In genomic region chr1:227999056-227999930, GRCh38 we compare ENCODE assay signal across 8 cellular contexts. TPM values are rescaled to one million over a fixed set of nuclear protein-coding genes. Genes with fewer than 3 reads are reported as not detected.
A peak's percentile ranks its signal among the peaks of the same experiment; 100 is the strongest.
DNase-seq lines count a peak whose midpoint lies in the region; ATAC-seq and TF ChIP-seq lines count a peak whose summit lies in the region.

No MANE protein-coding gene starts in this region.

- no peak overlapping the region for H3K27ac ChIP-seq in lower lobe of right lung

- H3K4me3 ChIP-seq in lower lobe of right lung: no peak overlapping the region

- peak; percentile 74 for ATAC-seq in GM18858 (IDR thresholded peaks at IDR 0.05; ENCODE audit: unreplicated experiment)
- ATAC-seq in HG03103 (IDR thresholded peaks at IDR 0.05; ENCODE audit: low read depth, unreplicated experiment): peak; percentile 80
- ATAC-seq in lower lobe of right lung: peak; percentile 93 to 95

- H3K4me1 ChIP-seq in lower lobe of right lung: no peaks in the 10 kb centered on the region

- intact Hi-C loops in lower lobe of right lung (cut with DNase I): no loop called here

- H3K27me3 ChIP-seq in lower lobe of right lung (ENCODE audit: low read depth): peaks cover 28% of the 10 kb centered on the region

- no peaks in the 10 kb centered on the region for H3K36me3 ChIP-seq in lower lobe of right lung

- DNase-seq in AG08396 (ENCODE audit: low spot score) (peak; percentile 88), NCI-H345 (lab: John Stamatoyannopoulos, UW) (peak; percentile 78), dermis microvascular lymphatic vessel endothelial cell (ENCODE audit: low read depth in 2 of 2) (peak; percentile 60 to 79), lower lobe of right lung (peak; percentile 80)
- DNase-seq in activated CD4-positive, alpha-beta T cell treated with anti-CD3 and anti-CD28 coated beads for 4 hours: peak; percentile 57 to 64
- peak; percentile 49 to 50 for DNase-seq in stimulated activated CD8-positive, alpha-beta memory T cell treated with anti-CD3 and anti-CD28 coated beads, Interleukin-15, amount 100 ng/mL, for 48 hours (ENCODE audit: low read depth in 2 of 2)

- TF ChIP-seq CTCF in lower lobe of right lung (IDR thresholded peaks at IDR 0.05): peak; percentile 82

- H3K9me3 ChIP-seq in lower lobe of right lung: peaks cover 13% of the 10 kb centered on the region

RNA-seq across cellular contexts. Expression of gene WNT3A, which starts 7.5 kb away (rescaled TPM):
- total RNA-seq in dermis microvascular lymphatic vessel endothelial cell (not detected in 2 replicates), lower lobe of right lung (6.0 TPM)

RNA-seq across cellular contexts. Expression of gene WNT9A, which starts 51.6 kb away (rescaled TPM):
- total RNA-seq in dermis microvascular lymphatic vessel endothelial cell (0.64 and 0.76 TPM in 2 replicates), lower lobe of right lung (7.0 TPM)
